ENCODE assay signal across 22 cellular contexts in genomic region chr6:74280130-74280692, GRCh38.
DNase-seq lines count a peak whose midpoint lies in the region; ATAC-seq and TF ChIP-seq lines count a peak whose summit lies in the region.
"Had no signal": no experiment of that assay in that cellular context is flagged by ENCODE, and none has a peak within 500 bp of the region (broad histone marks: within the 10 kb centered on the region; RNA-seq: fewer than 3 reads in every experiment).

No MANE protein-coding gene starts in this region.

- no peak overlapping the region for H3K27ac ChIP-seq in cardiac muscle cell
- no peak overlapping the region for H3K27ac ChIP-seq in right cardiac atrium (ENCODE audit: low read length)
- no peak overlapping the region for H3K27ac ChIP-seq in PC-3 (ENCODE audit: low read length)
- H3K27ac ChIP-seq: gastroesophageal sphincter, HL-60, neutrophil, SK-N-MC, tibial nerve had no signal

- ATAC-seq in right cardiac atrium (no peak), PC-3 (no peak)
- ATAC-seq: activated CD8-positive, alpha-beta T cell treated with anti-CD3 and anti-CD28 coated beads for 36 hours; activated naive CD8-positive, alpha-beta T cell treated with anti-CD3 and anti-CD28 coated beads, Interleukin-2, amount 50 U/mL, for 24 hours; activated T-cell treated with anti-CD3 and anti-CD28 coated beads, Interleukin-2, amount 50 U/mL, for 72 hours; effector memory CD8-positive, alpha-beta T cell; gastroesophageal sphincter had no signal

- peaks cover 2% of the 10 kb centered on the region for H3K36me3 Mint-ChIP-seq in osteocyte (ENCODE audit: unreplicated experiment)
- H3K36me3 Mint-ChIP-seq: mesothelial cell of epicardium had no signal

- TF ChIP-seq CTCF in cardiac muscle cell (IDR thresholded peaks at IDR 0.05; ENCODE audit: low read depth, low read length) (peak; percentile 30), PC-3 (conservative IDR thresholded peaks at IDR 0.05; ENCODE audit: low read depth, low read length) (peak; percentile 48; the same call in 1 of the 2 replicates), fibroblast of pulmonary artery (IDR thresholded peaks at IDR 0.05; ENCODE audit: low read length, missing control alignments) (peak; percentile 29), osteocyte (IDR thresholded peaks at IDR 0.05) (no peak)

- H3K27me3 Mint-ChIP-seq in osteocyte (ENCODE audit: unreplicated experiment): no peaks in the 10 kb centered on the region
- H3K27me3 Mint-ChIP-seq: activated CD8-positive, alpha-beta T cell treated with anti-CD3 and anti-CD28 coated beads for 36 hours; activated naive CD8-positive, alpha-beta T cell treated with anti-CD3 and anti-CD28 coated beads, Interleukin-2, amount 50 U/mL, for 24 hours; central memory CD8-positive, alpha-beta T cell; effector memory CD8-positive, alpha-beta T cell had no signal

- no peaks in the 10 kb centered on the region for H3K36me3 ChIP-seq in cardiac muscle cell
- no peaks in the 10 kb centered on the region for H3K36me3 ChIP-seq in PC-3 (ENCODE audit: low read depth, low read length)
- H3K36me3 ChIP-seq: gastroesophageal sphincter, neutrophil, tibial nerve had no signal

- H3K4me1 Mint-ChIP-seq in osteocyte (ENCODE audit: unreplicated experiment): peaks cover 19% of the 10 kb centered on the region
- H3K4me1 Mint-ChIP-seq: activated naive CD8-positive, alpha-beta T cell treated with anti-CD3 and anti-CD28 coated beads, Interleukin-2, amount 50 U/mL, for 24 hours; central memory CD8-positive, alpha-beta T cell had no signal

- POLR2A ChIA-PET in PC-3 (lab: Charles Lee; ENCODE audit: unreplicated experiment): no interaction called here

- DNase-seq in cardiac muscle cell (ENCODE audit: low read depth in 1 of 2, low spot score in 1 of 2): no peak
- DNase-seq in right cardiac atrium: no peak
- peak; percentile 11 for DNase-seq in PC-3
- no peak for DNase-seq in fibroblast of pulmonary artery (ENCODE audit: low read depth)
- DNase-seq in kidney glomerular epithelial cell (lab: John Stamatoyannopoulos, UW): no peak
- DNase-seq in osteocyte (ENCODE audit: extremely low spot score, unreplicated experiment): no peak
- DNase-seq in LoVo (ENCODE audit: low spot score): no peak
- DNase-seq in stimulated activated CD4-positive, alpha-beta T cell treated with anti-CD3 and anti-CD28 coated beads, Interleukin-4, amount 100 ng/mL, for 24 hours: no peak
- DNase-seq: activated CD8-positive, alpha-beta T cell treated with anti-CD3 and anti-CD28 coated beads for 36 hours; activated naive CD8-positive, alpha-beta T cell treated with anti-CD3 and anti-CD28 coated beads, Interleukin-2, amount 50 U/mL, for 24 hours; activated T-cell treated with anti-CD3 and anti-CD28 coated beads, Interleukin-2, amount 50 U/mL, for 72 hours; AML-193; effector memory CD8-positive, alpha-beta T cell; NCI-H1694; stimulated activated CD4-positive, alpha-beta T cell treated with anti-CD3 and anti-CD28 coated beads, Interleukin-4, amount 100 ng/mL, for 4 hours had no signal

- H3K9me3 ChIP-seq in cardiac muscle cell (ENCODE audit: low read depth) (no peaks in the 10 kb centered on the region), right cardiac atrium (ENCODE audit: control insufficient read depth, low read length) (no peaks in the 10 kb centered on the region), PC-3 (ENCODE audit: low read length) (no peaks in the 10 kb centered on the region)
- H3K9me3 ChIP-seq: gastroesophageal sphincter, neutrophil, tibial nerve had no signal

- intact Hi-C loops in right cardiac atrium (cut with DNase I) (no loop called here), PC-3 (cut with micrococcal nuclease) (no loop called here)

- no TSS peak for BruUV-seq in PC-3 (replicated peaks; lab: Mats Ljungman, UMichigan)

- no peaks in the 10 kb centered on the region for H3K79me2 ChIP-seq in PC-3 (ENCODE audit: low read length)

- H2AFZ ChIP-seq in PC-3 (ENCODE audit: low read length): no peak overlapping the region

- H3K27me3 ChIP-seq in cardiac muscle cell: no peaks in the 10 kb centered on the region
- H3K27me3 ChIP-seq in right cardiac atrium (ENCODE audit: control insufficient read depth, insufficient read depth): no peaks in the 10 kb centered on the region
- H3K27me3 ChIP-seq in PC-3 (ENCODE audit: low read length): no peaks in the 10 kb centered on the region
- H3K27me3 ChIP-seq: gastroesophageal sphincter, neutrophil, tibial nerve had no signal

- no peak overlapping the region for H3K4me3 ChIP-seq in cardiac muscle cell
- H3K4me3 ChIP-seq in right cardiac atrium (ENCODE audit: low read length): no peak overlapping the region
- H3K4me3 ChIP-seq in PC-3 (ENCODE audit: low read length): no peak overlapping the region
- no peak overlapping the region for H3K4me3 ChIP-seq in fibroblast of pulmonary artery (replicated peaks; ENCODE audit: low read depth, low read length)
- H3K4me3 ChIP-seq: gastroesophageal sphincter, SK-N-MC, tibial nerve had no signal

- H3K9ac ChIP-seq in PC-3 (ENCODE audit: low read length): no peak overlapping the region

- no peak overlapping the region for H3K4me3 Mint-ChIP-seq in osteocyte (ENCODE audit: unreplicated experiment)
- H3K4me3 Mint-ChIP-seq: activated CD8-positive, alpha-beta T cell treated with anti-CD3 and anti-CD28 coated beads for 36 hours; activated naive CD8-positive, alpha-beta T cell treated with anti-CD3 and anti-CD28 coated beads, Interleukin-2, amount 50 U/mL, for 24 hours; activated T-cell treated with anti-CD3 and anti-CD28 coated beads, Interleukin-2, amount 50 U/mL, for 72 hours; central memory CD8-positive, alpha-beta T cell; effector memory CD8-positive, alpha-beta T cell; mesothelial cell of epicardium had no signal

- H3K4me2 ChIP-seq in PC-3 (ENCODE audit: low read length): no peak overlapping the region

- H3K9me3 Mint-ChIP-seq in osteocyte (ENCODE audit: unreplicated experiment): no peaks in the 10 kb centered on the region
- H3K9me3 Mint-ChIP-seq: mesothelial cell of epicardium had no signal

- H4K20me1 ChIP-seq in PC-3 (ENCODE audit: low read length): no peaks in the 10 kb centered on the region

- no peak overlapping the region for H3K27ac Mint-ChIP-seq in osteocyte (ENCODE audit: unreplicated experiment)
- H3K27ac Mint-ChIP-seq: activated CD8-positive, alpha-beta T cell treated with anti-CD3 and anti-CD28 coated beads for 36 hours; activated naive CD8-positive, alpha-beta T cell treated with anti-CD3 and anti-CD28 coated beads, Interleukin-2, amount 50 U/mL, for 24 hours; activated T-cell treated with anti-CD3 and anti-CD28 coated beads, Interleukin-2, amount 50 U/mL, for 72 hours; effector memory CD8-positive, alpha-beta T cell; mesothelial cell of epicardium had no signal

- CTCF ChIA-PET in PC-3 (lab: Charles Lee): interaction anchor here (0.7 kb wide), 1 partner anchor 27 kb away, joined by 4 read pairs; no protein-coding TSS in a partner anchor

- 74% methylated on average over 6 of the region's 6 CpGs for WGBS in right cardiac atrium

- H3K4me1 ChIP-seq in cardiac muscle cell (ENCODE audit: low read depth) (no peaks in the 10 kb centered on the region), right cardiac atrium (ENCODE audit: control insufficient read depth, insufficient read depth, low read length) (no peaks in the 10 kb centered on the region), PC-3 (ENCODE audit: insufficient read depth, low read length) (no peaks in the 10 kb centered on the region)
- H3K4me1 ChIP-seq: tibial nerve had no signal

- H3F3A ChIP-seq in PC-3 (ENCODE audit: low read length, unreplicated experiment): no peaks in the 10 kb centered on the region

- H3K9me2 ChIP-seq in PC-3 (replicated peaks; ENCODE audit: low read length): no peaks in the 10 kb centered on the region
